ENCODE assay signal across 8 cellular contexts in genomic region chr19:11987405-11988231, GRCh38.
DNase-seq lines count a peak whose midpoint lies in the region; ATAC-seq lines count a peak whose summit lies in the region.

No MANE protein-coding gene starts in this region.

- H3K27ac ChIP-seq in substantia nigra (ENCODE audit: low read depth, low read length, poor library complexity, severe bottlenecking), result peak overlapping the region; percentile 74

- peak; percentile 73 for ATAC-seq in GM21723 (IDR thresholded peaks at IDR 0.05; ENCODE audit: unreplicated experiment)

- DNase-seq in DMS114 treated with DMSO at 0.1 percent for 48 hours (lab: John Stamatoyannopoulos, UW; ENCODE audit: unreplicated experiment) (peak; percentile 76), LoVo (ENCODE audit: low spot score) (peak; percentile 73), SHP77 treated with DMSO at 0.1 percent for 48 hours (lab: John Stamatoyannopoulos, UW) (peak; percentile 77), germinal center (ENCODE audit: low spot score) (peak; percentile 96), non-pigmented ciliary epithelial cell (ENCODE audit: low read depth) (peak; percentile 74), substantia nigra (lab: John Stamatoyannopoulos, UW) (peak; percentile 24 to 96 (median 88))
- DNase-seq in activated gamma-delta T cell treated with anti-CD3 and anti-CD28 coated beads, Interleukin-2, amount 50 U/mL, for 16 hours (ENCODE audit: low read depth), result peak; percentile 87

Comparison
In these comparisons a context has a peak if more than half of its experiments do, and no peak if none do; other contexts are left out.
1. Peak in every context shown above with its lines: DNase-seq, ATAC-seq and H3K27ac ChIP-seq.